ENCODE assay signal across 28 cellular contexts in the genomic region with DNA sequence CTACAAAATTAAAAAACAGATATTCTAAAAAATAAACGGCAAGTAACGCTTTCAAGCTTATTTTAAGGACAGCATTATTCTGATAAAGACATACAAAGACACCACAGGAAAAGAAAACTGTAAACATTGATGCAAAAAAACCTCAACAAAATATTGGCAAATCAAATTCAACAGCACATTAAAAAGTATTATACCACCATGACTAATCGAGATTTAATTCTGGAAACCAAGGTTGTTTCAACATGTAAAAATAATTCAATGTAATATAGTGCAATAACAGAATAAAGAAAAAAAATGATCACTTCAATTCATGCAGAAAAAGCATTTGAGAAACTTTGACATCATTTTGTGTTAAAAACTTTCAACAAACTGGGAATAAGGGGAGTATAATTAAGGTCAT.
"Had no signal": no experiment of that assay in that cellular context is flagged by ENCODE, and none has a peak within 500 bp of the region (broad histone marks: within the 10 kb centered on the region; RNA-seq: fewer than 3 reads in every experiment).

No MANE protein-coding gene starts in this region.

- DNase-seq: left colon; left lung; lower lobe of right lung; mammary epithelial cell; mesenchymal stem cell; naive thymus-derived CD8-positive, alpha-beta T cell; nucleus accumbens; psoas muscle; stimulated activated CD4-positive, alpha-beta T cell treated with anti-CD3 and anti-CD28 coated beads, Interleukin-12 subunit alpha, Interleukin-12 subunit beta, amount 100 ng/mL, for 4 hours; stimulated activated CD4-positive, alpha-beta T cell treated with anti-CD3 and anti-CD28 coated beads, Interleukin-15, amount 100 ng/mL, for 24 hours; stimulated activated CD4-positive, alpha-beta T cell treated with anti-CD3 and anti-CD28 coated beads, Interleukin-2, amount 100 ng/mL, for 24 hours; stimulated activated CD4-positive, alpha-beta T cell treated with anti-CD3 and anti-CD28 coated beads, Interleukin-4, amount 100 ng/mL, for 1 hour; stimulated activated naive B cell treated with anti-CD40 and anti-IgM and Interleukin-4, amounts not matched to agents 10 μg/mL and 1 μg/mL and 100 μg/mL, for 72 hours; stimulated activated naive CD8-positive, alpha-beta T cell treated with anti-CD3 and anti-CD28 coated beads, Interleukin-15, Interleukin-2, amounts not matched to agents 100 U/mL and 50 U/mL, for 24 hours; stomach; testis; thyroid gland; transverse colon; upper lobe of left lung had no signal

- H3K4me3 ChIP-seq: hepatocyte, left lung, lower lobe of right lung, psoas muscle, right atrium auricular region, skin epidermis, stomach, testis, thyroid gland, transverse colon, upper lobe of left lung, vagina had no signal

- H3K9ac ChIP-seq: parathyroid adenoma had no signal

- H3K27ac ChIP-seq: hepatocyte, left lung, lower lobe of right lung, parathyroid adenoma, psoas muscle, right atrium auricular region, skin epidermis, stomach, testis, thyroid gland, transverse colon, upper lobe of left lung, vagina had no signal

- H2AFZ ChIP-seq: hepatocyte, parathyroid adenoma had no signal

- ATAC-seq: left colon; left lung; lower lobe of right lung; naive thymus-derived CD8-positive, alpha-beta T cell; psoas muscle; sciatic nerve; stimulated activated naive B cell treated with anti-CD40 and anti-IgM and Interleukin-4, amounts not matched to agents 10 μg/mL and 1 μg/mL and 100 μg/mL, for 72 hours; stimulated activated naive CD8-positive, alpha-beta T cell treated with anti-CD3 and anti-CD28 coated beads, Interleukin-15, Interleukin-2, amounts not matched to agents 100 U/mL and 50 U/mL, for 24 hours had no signal

- H3K36me3 ChIP-seq: left lung, lower lobe of right lung, right atrium auricular region, stomach, thyroid gland, transverse colon, upper lobe of left lung, vagina had no signal

- H3K27me3 ChIP-seq: hepatocyte, left lung, right atrium auricular region, stomach, testis, thyroid gland, transverse colon, upper lobe of left lung, vagina had no signal

- H3K4me2 ChIP-seq: hepatocyte had no signal

- H3K4me1 Mint-ChIP-seq: naive thymus-derived CD8-positive, alpha-beta T cell; nephron; neural crest cell; stimulated activated naive B cell treated with anti-CD40 and anti-IgM and Interleukin-4, amounts not matched to agents 10 μg/mL and 1 μg/mL and 100 μg/mL, for 72 hours had no signal

- H3K36me3 Mint-ChIP-seq: naive thymus-derived CD8-positive, alpha-beta T cell; stimulated activated naive B cell treated with anti-CD40 and anti-IgM and Interleukin-4, amounts not matched to agents 10 μg/mL and 1 μg/mL and 100 μg/mL, for 72 hours had no signal

- H3K4me3 Mint-ChIP-seq: naive thymus-derived CD8-positive, alpha-beta T cell; nephron; neural crest cell; stimulated activated naive B cell treated with anti-CD40 and anti-IgM and Interleukin-4, amounts not matched to agents 10 μg/mL and 1 μg/mL and 100 μg/mL, for 72 hours had no signal

- FAIRE-seq: keratinocyte had no signal

- H3K9me3 ChIP-seq: lower lobe of right lung, psoas muscle, right atrium auricular region, testis, thyroid gland, transverse colon, upper lobe of left lung, vagina had no signal

- H3K27me3 Mint-ChIP-seq: naive thymus-derived CD8-positive, alpha-beta T cell; stimulated activated naive B cell treated with anti-CD40 and anti-IgM and Interleukin-4, amounts not matched to agents 10 μg/mL and 1 μg/mL and 100 μg/mL, for 72 hours had no signal

- H3K79me2 ChIP-seq: hepatocyte, parathyroid adenoma had no signal

- H3K9me3 Mint-ChIP-seq: neural crest cell had no signal

- H3K4me1 ChIP-seq: left lung, lower lobe of right lung, parathyroid adenoma, psoas muscle, right atrium auricular region, stomach, testis, thyroid gland, transverse colon, upper lobe of left lung, vagina had no signal

- H3K27ac Mint-ChIP-seq: naive thymus-derived CD8-positive, alpha-beta T cell; nephron; stimulated activated naive B cell treated with anti-CD40 and anti-IgM and Interleukin-4, amounts not matched to agents 10 μg/mL and 1 μg/mL and 100 μg/mL, for 72 hours had no signal
